13 cellular contexts compared by ENCODE assay signal in the genomic region with DNA sequence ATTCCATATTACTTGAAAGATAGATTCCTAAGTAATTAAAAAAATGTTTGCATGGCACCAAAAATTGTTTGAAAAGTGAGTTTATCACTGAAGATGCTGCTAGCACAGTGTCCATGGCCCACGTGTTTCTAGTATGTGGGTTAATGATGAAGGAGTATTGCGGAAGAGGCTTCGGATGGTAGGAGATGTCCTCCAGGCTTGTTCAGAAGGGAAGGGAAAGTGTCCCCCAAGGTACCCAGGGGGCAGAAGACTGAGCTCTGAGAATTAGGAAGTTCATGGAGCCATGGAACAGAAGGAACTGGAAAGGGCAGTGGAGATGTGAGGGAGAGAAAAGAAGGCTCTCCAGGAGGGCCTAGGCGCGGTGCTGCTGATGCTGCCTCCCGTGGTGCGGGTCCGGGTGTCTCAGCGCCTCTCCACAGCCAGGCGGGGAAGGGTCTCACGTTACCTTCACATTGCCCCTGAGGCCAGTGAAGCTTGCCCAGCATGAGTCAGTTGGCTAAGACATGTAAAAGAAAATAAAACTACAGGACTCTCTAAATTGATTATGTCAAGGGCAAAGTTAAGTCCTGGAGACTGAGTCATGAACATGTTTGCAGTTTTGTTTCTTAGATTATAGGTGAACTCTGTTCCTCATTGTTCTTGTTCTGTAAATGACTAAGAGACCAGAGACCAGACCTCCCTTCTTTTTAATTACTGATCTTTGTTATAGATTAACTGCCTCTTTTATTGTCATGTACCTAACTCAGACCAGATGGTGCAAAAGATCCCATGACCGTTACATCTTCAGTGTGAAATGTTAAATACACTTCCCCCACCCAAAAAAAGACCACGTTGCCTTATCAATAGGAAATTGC.
A peak's percentile ranks its signal among the peaks of the same experiment; 100 is the strongest.
DNase-seq lines count a peak whose midpoint lies in the region; ATAC-seq and TF ChIP-seq lines count a peak whose summit lies in the region.
"Had no signal": no experiment of that assay in that cellular context is flagged by ENCODE, and none has a peak within 500 bp of the region (broad histone marks: within the 10 kb centered on the region; RNA-seq: fewer than 3 reads in every experiment).

No MANE protein-coding gene starts in this region.

- H3K4me1 ChIP-seq in upper lobe of right lung = peaks cover 7% of the 10 kb centered on the region

- no peak overlapping the region for H3K27ac ChIP-seq in upper lobe of right lung
- H3K27ac ChIP-seq: cardiac muscle cell, HL-60, neutrophil had no signal

- TF ChIP-seq CTCF in astrocyte of the cerebellum (IDR thresholded peaks at IDR 0.05; ENCODE audit: low read depth, low read length, missing control alignments) (no peak), kidney epithelial cell (IDR thresholded peaks at IDR 0.05; ENCODE audit: insufficient read depth, low read length, poor library complexity, severe bottlenecking) (no peak), upper lobe of right lung (IDR thresholded peaks at IDR 0.05) (no peak)

- DNase-seq in ACHN = peak; percentile 89
- DNase-seq in astrocyte of the cerebellum (ENCODE audit: low read depth) = peak; percentile 72
- peak; percentile 95 for DNase-seq in kidney epithelial cell (ENCODE audit: low read depth)
- DNase-seq in CD1c-positive myeloid dendritic cell (ENCODE audit: extremely low spot score) = no peak
- DNase-seq in upper lobe of right lung = no peak
- DNase-seq in NCI-H1930 (lab: John Stamatoyannopoulos, UW) = no peak
- DNase-seq: activated CD8-positive, alpha-beta memory T cell treated with anti-CD3 and anti-CD28 coated beads, Interleukin-2, amount 50 U/mL, for 4 hours; NCI-H2081 treated with DMSO at 0.1 percent for 48 hours had no signal

- peaks cover 1% of the 10 kb centered on the region for H3K36me3 ChIP-seq in kidney epithelial cell (ENCODE audit: control insufficient read depth, insufficient read depth, low read length)
- H3K36me3 ChIP-seq in upper lobe of right lung = no peaks in the 10 kb centered on the region
- H3K36me3 ChIP-seq: cardiac muscle cell, neutrophil had no signal

- no peaks in the 10 kb centered on the region for H3K27me3 ChIP-seq in kidney epithelial cell (ENCODE audit: control insufficient read depth, insufficient read depth, low read length)
- no peaks in the 10 kb centered on the region for H3K27me3 ChIP-seq in upper lobe of right lung
- H3K27me3 ChIP-seq: cardiac muscle cell had no signal

- no peaks in the 10 kb centered on the region for H3K9me3 ChIP-seq in upper lobe of right lung
- H3K9me3 ChIP-seq: neutrophil had no signal

- ATAC-seq in HG02970 (IDR thresholded peaks at IDR 0.05; ENCODE audit: low FRiP score, unreplicated experiment) (peak; percentile 73), GM19467 (IDR thresholded peaks at IDR 0.05; ENCODE audit: unreplicated experiment) (no peak), upper lobe of right lung (no peak)

- in situ Hi-C loops in ACHN (cut with HindIII; ENCODE audit: low pct_ligation_motif_present, low pct_unique_long_range_greater_than_20kb, low sequenced_read_pairs) (no loop called here), astrocyte of the cerebellum (cut with HindIII; ENCODE audit: low sequenced_read_pairs) (no loop called here)

- intact Hi-C loops in upper lobe of right lung (cut with DNase I) = no loop called here

- H3K4me3 ChIP-seq in astrocyte of the cerebellum (ENCODE audit: low read depth, low read length) (no peak overlapping the region), kidney epithelial cell (ENCODE audit: low read depth, low read length) (no peak overlapping the region), upper lobe of right lung (no peak overlapping the region)
- H3K4me3 ChIP-seq: cardiac muscle cell had no signal

Comparison
In these comparisons a context has a peak if more than half of its experiments do, and no peak if none do; other contexts are left out.
1. DNase-seq: peak in ACHN (single experiment), astrocyte of the cerebellum (single experiment) and kidney epithelial cell (single experiment); none in CD1c-positive myeloid dendritic cell (single experiment), upper lobe of right lung (single experiment) and NCI-H1930 (0 of 2).